ENCODE assay signal across 8 cellular contexts in genomic region chr1:93907718-93908117, GRCh38. TPM values are rescaled to one million over a fixed set of nuclear protein-coding genes. Genes with fewer than 3 reads are reported as not detected.
DNase-seq lines count a peak whose midpoint lies in the region; ATAC-seq and TF ChIP-seq lines count a peak whose summit lies in the region.

No MANE protein-coding gene starts in this region.

- no peaks in the 10 kb centered on the region for H3K36me3 ChIP-seq in smooth muscle cell (ENCODE audit: low read depth)

- H3K27ac ChIP-seq in smooth muscle cell (ENCODE audit: low read depth) = no peak overlapping the region

- peaks cover 44 to 49% (median 47%) of the 10 kb centered on the region in 3 donors for H3K4me1 Mint-ChIP-seq in T-cell

- H3F3A ChIP-seq in smooth muscle cell (ENCODE audit: low read depth) = peaks cover 14% of the 10 kb centered on the region

- peaks cover 55% of the 10 kb centered on the region for H3K79me2 ChIP-seq in smooth muscle cell (ENCODE audit: low read depth)

- no peaks in the 10 kb centered on the region for H3K27me3 ChIP-seq in smooth muscle cell (ENCODE audit: low read depth)

- H3K36me3 Mint-ChIP-seq in T-cell = peaks cover 1% of the 10 kb centered on the region

- H4K20me1 ChIP-seq in smooth muscle cell (ENCODE audit: low read depth) = peaks cover 7% of the 10 kb centered on the region

- H3K9me3 Mint-ChIP-seq in T-cell = no peaks in the 10 kb centered on the region

- H2AFZ ChIP-seq in smooth muscle cell (ENCODE audit: low read depth) = no peak overlapping the region

- H3K4me3 Mint-ChIP-seq in T-cell = peak overlapping the region; percentile 71 to 87 (median 85)

- peak overlapping the region; percentile 46 to 71 for H3K27ac Mint-ChIP-seq in T-cell

- CTCF ChIA-PET in T-cell (lab: Charles Lee) = interaction anchor here in 1 of 2 donors (1.0 kb wide), 1 partner anchor 28 kb away, joined by 3 read pairs; no protein-coding TSS in a partner anchor

- ATAC-seq in T-cell (replicated peaks in 1 of 4) (no peak), HG02981 (IDR thresholded peaks at IDR 0.05; ENCODE audit: unreplicated experiment) (no peak), HG03039 (IDR thresholded peaks at IDR 0.05; ENCODE audit: unreplicated experiment) (no peak)

- peak overlapping the region; percentile 93 for H3K4me2 ChIP-seq in smooth muscle cell

- H3K9me3 ChIP-seq in smooth muscle cell (replicated peaks; ENCODE audit: low read depth) = no peaks in the 10 kb centered on the region

- H3K4me3 ChIP-seq in fibroblast of pulmonary artery (replicated peaks; ENCODE audit: low read depth, low read length) (peak overlapping the region; percentile 93), smooth muscle cell (peak overlapping the region; percentile 83)

- POLR2A ChIA-PET in T-cell (lab: Charles Lee) = interaction anchor here in 1 of 2 donors (0.6 kb wide), 1 partner anchor 604 kb away, joined by 4 read pairs; no protein-coding TSS in a partner anchor

- peaks cover 11% of the 10 kb centered on the region for H3K4me1 ChIP-seq in smooth muscle cell (ENCODE audit: low read depth)

- no peak for TF ChIP-seq CTCF in fibroblast of pulmonary artery (IDR thresholded peaks at IDR 0.05; ENCODE audit: low read length, missing control alignments)
- no peak for TF ChIP-seq CTCF in smooth muscle cell (IDR thresholded peaks at IDR 0.05; ENCODE audit: borderline replicate concordance, insufficient read depth, poor library complexity, severe bottlenecking)

- DNase-seq in AG20443 (ENCODE audit: low spot score) (peak; percentile 25), HK-2 (ENCODE audit: unreplicated experiment) (peak; percentile 17), T-cell (no peak), fibroblast of pulmonary artery (ENCODE audit: low read depth) (peak; percentile 63), smooth muscle cell (lab: John Stamatoyannopoulos, UW; ENCODE audit: unreplicated experiment) (no peak), SIG-M5 (lab: John Stamatoyannopoulos, UW) (no peak)

- no peaks in the 10 kb centered on the region for H3K27me3 Mint-ChIP-seq in T-cell

- no peak overlapping the region for H3K9ac ChIP-seq in smooth muscle cell (ENCODE audit: low read depth)

- WGBS in smooth muscle cell (ENCODE audit: low lambda C conversion rate) = 46% methylated on average over 3 of the region's 3 CpGs

RNA-seq across cellular contexts. Expression of gene GCLM, which starts 1.5 kb away (rescaled TPM):
- total RNA-seq in T-cell (10 to 100 TPM in 4 of 5 donors, 1 to 10 TPM in 1; 8.7 to 20.6 (median 17.9) TPM), smooth muscle cell (9.7 and 14.7 TPM in 2 replicates)
- polyA plus RNA-seq in smooth muscle cell = 15.9 and 19.7 TPM in 2 replicates

RNA-seq across cellular contexts. Expression of gene DNTTIP2, which starts 28.7 kb away (rescaled TPM):
- 10 to 100 TPM; 60.4 to 90.7 (median 69.8) TPM for total RNA-seq in T-cell
- 42.7 and 51.0 TPM in 2 replicates for total RNA-seq in smooth muscle cell
- polyA plus RNA-seq in smooth muscle cell = 37.9 and 44.9 TPM in 2 replicates

Comparison
In these comparisons a context has a peak if more than half of its experiments do, and no peak if none do; other contexts are left out.
1. DNase-seq: peak in AG20443 (single experiment), HK-2 (single experiment) and fibroblast of pulmonary artery (single experiment); none in T-cell (0 of 34), smooth muscle cell (single experiment) and SIG-M5 (single experiment).